In the genomic region with DNA sequence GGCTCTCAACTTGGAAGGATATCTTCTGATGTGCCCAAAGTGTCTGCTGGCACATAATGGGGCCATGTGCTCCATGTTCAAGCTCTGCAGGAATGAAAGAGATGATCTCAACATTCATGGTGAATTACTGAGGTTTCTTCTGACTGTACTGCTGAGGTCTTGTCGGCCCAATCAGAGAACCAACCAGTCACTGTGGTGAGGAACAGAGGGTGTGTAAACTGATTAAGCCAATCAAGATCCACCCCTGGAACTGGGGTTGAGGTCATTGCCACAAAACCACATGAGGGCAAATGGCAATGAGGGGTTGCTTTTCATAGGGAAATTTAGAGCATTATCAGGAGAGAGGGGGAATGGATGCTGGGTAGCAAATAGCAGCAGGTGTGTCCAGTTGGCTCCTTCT, we compare ENCODE assay signal across 27 cellular contexts.
DNase-seq lines count a peak whose midpoint lies in the region; ATAC-seq, FAIRE-seq and TF ChIP-seq lines count a peak whose summit lies in the region.
"Had no signal": no experiment of that assay in that cellular context is flagged by ENCODE, and none has a peak within 500 bp of the region (broad histone marks: within the 10 kb centered on the region; RNA-seq: fewer than 3 reads in every experiment).

No MANE protein-coding gene starts in this region.

- ATAC-seq in GM12878, result no peak
- ATAC-seq: HCT116, left cardiac atrium had no signal

- no peaks in the 10 kb centered on the region for H3K4me1 ChIP-seq in GM12878 (ENCODE audit: control insufficient read depth, insufficient read depth, low read length)
- peaks cover 9% of the 10 kb centered on the region for H3K4me1 ChIP-seq in hepatocyte (ENCODE audit: insufficient read depth)
- H3K4me1 ChIP-seq: adrenal gland, parathyroid adenoma, tibial nerve had no signal

- peak; percentile 50 for DNase-seq in activated CD4-positive, alpha-beta T cell treated with anti-CD3 and anti-CD28 coated beads, Interleukin-2, amount 10 ng/mL, durations not matched to agents 24 days and 14 days
- no peak for DNase-seq in activated CD4-positive, alpha-beta T cell treated with anti-CD3 and anti-CD28 coated beads for 4 hours
- DNase-seq in NB4 (ENCODE audit: low read depth) (peak; percentile 15), GM12878 (ENCODE audit: low read depth, low spot score) (no peak), myocyte (ENCODE audit: low read depth) (peak; percentile 82), iPS-NIHi7 (ENCODE audit: extremely low spot score) (no peak), hepatocyte (ENCODE audit: low spot score) (no peak)
- no peak for DNase-seq in activated CD4-positive, alpha-beta memory T cell treated with anti-CD3 and anti-CD28 coated beads for 36 hours
- DNase-seq: activated CD4-positive, CD25-positive, alpha-beta regulatory T cell treated with anti-CD3 and anti-CD28 coated beads, Interleukin-2, amount 50 U/mL, for 72 hours; activated naive CD4-positive, alpha-beta T cell treated with anti-CD3 and anti-CD28 coated beads for 36 hours; adrenal gland; AML-193; brain microvascular endothelial cell; CD4-positive, alpha-beta memory T cell; left cardiac atrium; mammary epithelial cell; NCI-H446 treated with DMSO at 0.1 percent for 48 hours; PC-9; SHP77; stimulated activated CD4-positive, alpha-beta T cell treated with anti-CD3 and anti-CD28 coated beads, Interleukin-1b, Interleukin-23, amount 100 ng/mL, for 48 hours had no signal

- no peak overlapping the region for H3K27ac ChIP-seq in GM12878 (ENCODE audit: control insufficient read depth, insufficient read depth)
- H3K27ac ChIP-seq in hepatocyte, result no peak overlapping the region
- H3K27ac ChIP-seq: adrenal gland, brain microvascular endothelial cell, KMS-11, parathyroid adenoma, PC-9, tibial nerve had no signal

- TF ChIP-seq EP300 in GM12878 (IDR thresholded peaks at IDR 0.05; ENCODE audit: borderline replicate concordance in 1 of 2, control insufficient read depth in 1 of 2, low read depth in 2 of 2, low read length in 2 of 2), result no peak

- H3K4me1 Mint-ChIP-seq in activated CD4-positive, alpha-beta T cell treated with anti-CD3 and anti-CD28 coated beads, Interleukin-2, amount 10 ng/mL, durations not matched to agents 24 days and 14 days, result no peaks in the 10 kb centered on the region
- no peaks in the 10 kb centered on the region for H3K4me1 Mint-ChIP-seq in activated CD4-positive, alpha-beta memory T cell treated with anti-CD3 and anti-CD28 coated beads for 36 hours (ENCODE audit: low read depth)

- RAD21 ChIA-PET in GM12878 (lab: Charles Lee; ENCODE audit: unreplicated experiment), result interaction anchor here (5.3 kb wide), 1 partner anchor 186 kb away, joined by 67 read pairs; no protein-coding TSS in a partner anchor

- H3K79me2 ChIP-seq in GM12878 (ENCODE audit: control insufficient read depth, insufficient read depth, low read length) (no peaks in the 10 kb centered on the region), hepatocyte (no peaks in the 10 kb centered on the region)
- H3K79me2 ChIP-seq: parathyroid adenoma had no signal

- peaks cover 5% of the 10 kb centered on the region for H3K27me3 Mint-ChIP-seq in activated CD4-positive, alpha-beta T cell treated with anti-CD3 and anti-CD28 coated beads, Interleukin-2, amount 10 ng/mL, durations not matched to agents 24 days and 14 days
- peaks cover 9% of the 10 kb centered on the region for H3K27me3 Mint-ChIP-seq in activated CD4-positive, alpha-beta memory T cell treated with anti-CD3 and anti-CD28 coated beads for 36 hours

- H3K9me2 ChIP-seq in hepatocyte (replicated peaks; ENCODE audit: insufficient read depth), result no peaks in the 10 kb centered on the region

- no peaks in the 10 kb centered on the region for H4K20me1 ChIP-seq in GM12878 (ENCODE audit: control insufficient read depth, insufficient read depth)
- no peaks in the 10 kb centered on the region for H4K20me1 ChIP-seq in hepatocyte (ENCODE audit: insufficient read depth, poor library complexity, severe bottlenecking)

- WGBS in GM12878 (ENCODE audit: insufficient coverage, insufficient replicate concordance, low lambda C conversion rate, missing lambda C conversion rate), result 35% methylated on average over 1 of the region's 1 CpG
- 73% methylated on average over 1 of the region's 1 CpG for WGBS in hepatocyte (ENCODE audit: low lambda C conversion rate, missing lambda C conversion rate)

- H3K9me3 Mint-ChIP-seq in activated CD4-positive, alpha-beta T cell treated with anti-CD3 and anti-CD28 coated beads, Interleukin-2, amount 10 ng/mL, durations not matched to agents 24 days and 14 days, result no peaks in the 10 kb centered on the region
- H3K9me3 Mint-ChIP-seq in activated CD4-positive, alpha-beta memory T cell treated with anti-CD3 and anti-CD28 coated beads for 36 hours, result no peaks in the 10 kb centered on the region
- H3K9me3 Mint-ChIP-seq: activated naive CD4-positive, alpha-beta T cell treated with anti-CD3 and anti-CD28 coated beads for 36 hours had no signal

- no peaks in the 10 kb centered on the region for H3K36me3 ChIP-seq in GM12878 (ENCODE audit: control insufficient read depth in 2 of 2, insufficient read depth in 2 of 2, low read length in 1 of 2)
- no peaks in the 10 kb centered on the region for H3K36me3 ChIP-seq in hepatocyte (replicated peaks; ENCODE audit: insufficient read depth, low read depth)
- H3K36me3 ChIP-seq: adrenal gland, brain microvascular endothelial cell, tibial nerve had no signal

- intact Hi-C loops in activated CD4-positive, alpha-beta T cell treated with anti-CD3 and anti-CD28 coated beads, Interleukin-2, amount 10 ng/mL, durations not matched to agents 24 days and 14 days (cut with micrococcal nuclease), result no loop called here
- intact Hi-C loops in GM12878 (cut with micrococcal nuclease; ENCODE audit: unreplicated experiment), result no loop called here
- intact Hi-C loops in activated CD4-positive, alpha-beta memory T cell treated with anti-CD3 and anti-CD28 coated beads for 36 hours (cut with micrococcal nuclease), result no loop called here

- SMC1A ChIA-PET in GM12878 (lab: Charles Lee; ENCODE audit: uncharacterized antibody, unreplicated experiment), result interaction anchor here (1.2 to 2.2 kb wide), 3 partner anchors 10 to 187 kb away, joined by 4 to 9 read pairs (median 5); no protein-coding TSS in a partner anchor

- H3K9me3 ChIP-seq in GM12878 (replicated peaks; ENCODE audit: control insufficient read depth, insufficient read depth, low read length), result no peaks in the 10 kb centered on the region
- no peaks in the 10 kb centered on the region for H3K9me3 ChIP-seq in hepatocyte (ENCODE audit: low read depth)
- H3K9me3 ChIP-seq: adrenal gland, tibial nerve had no signal

- no peak for TF ChIP-seq RAD21 in GM12878 (IDR thresholded peaks at IDR 0.05; ENCODE audit: insufficient read depth, low read depth, low read length)

- no peak for FAIRE-seq in GM12878 (lab: Jason Lieb, UNC)
- FAIRE-seq: A204.1, HTR-8/SVneo had no signal

- H3K4me3 ChIP-seq in NB4 (ENCODE audit: low read depth, low read length) (no peak overlapping the region), GM12878 (no peak overlapping the region), hepatocyte (no peak overlapping the region)
- H3K4me3 ChIP-seq: adrenal gland, PC-9, smooth muscle cell, tibial nerve had no signal

- no peaks in the 10 kb centered on the region for H3K36me3 Mint-ChIP-seq in activated CD4-positive, alpha-beta T cell treated with anti-CD3 and anti-CD28 coated beads, Interleukin-2, amount 10 ng/mL, durations not matched to agents 24 days and 14 days (ENCODE audit: low read depth)
- H3K36me3 Mint-ChIP-seq in activated CD4-positive, alpha-beta memory T cell treated with anti-CD3 and anti-CD28 coated beads for 36 hours, result no peaks in the 10 kb centered on the region
- H3K36me3 Mint-ChIP-seq: CD4-positive, alpha-beta memory T cell had no signal

- no peak overlapping the region for H3K4me3 Mint-ChIP-seq in activated CD4-positive, alpha-beta T cell treated with anti-CD3 and anti-CD28 coated beads, Interleukin-2, amount 10 ng/mL, durations not matched to agents 24 days and 14 days
- no peak overlapping the region for H3K4me3 Mint-ChIP-seq in activated CD4-positive, alpha-beta memory T cell treated with anti-CD3 and anti-CD28 coated beads for 36 hours
- H3K4me3 Mint-ChIP-seq: activated naive CD4-positive, alpha-beta T cell treated with anti-CD3 and anti-CD28 coated beads for 36 hours; CD4-positive, alpha-beta memory T cell had no signal

- CTCF ChIA-PET in GM12878 (lab: Yijun Ruan, JAX), result interaction anchor here (5.9 to 10.8 kb wide), 3 partner anchors 13 to 185 kb away, joined by 80 to 208 read pairs (median 197); partner anchors contain the start of gene RAG1
- CTCF ChIA-PET in activated CD4-positive, alpha-beta memory T cell treated with anti-CD3 and anti-CD28 coated beads for 36 hours (lab: Charles Lee), result interaction anchor here (0.6 to 10.9 kb wide), 5 partner anchors 8 to 375 kb away, joined by 3 to 208 read pairs (median 7); partner anchors contain the start of gene RAG1

- in situ Hi-C loops in GM12878 (cut with MboI), result no loop called here

- POLR2A ChIA-PET in GM12878 (lab: Charles Lee), result no interaction called here
- POLR2A ChIA-PET in activated CD4-positive, alpha-beta memory T cell treated with anti-CD3 and anti-CD28 coated beads for 36 hours (lab: Charles Lee), result no interaction called here

- H3K9ac ChIP-seq in GM12878 (ENCODE audit: control insufficient read depth, insufficient read depth, low read length), result no peak overlapping the region
- H3K9ac ChIP-seq: KMS-11, parathyroid adenoma had no signal

- TF ChIP-seq POLR2A in NB4 (IDR thresholded peaks at IDR 0.05; ENCODE audit: extremely low read depth, insufficient read length) (no peak), GM12878 (IDR thresholded peaks at IDR 0.05; ENCODE audit: low read depth, low read length) (no peak)

- TF ChIP-seq CTCF in NB4 (IDR thresholded peaks at IDR 0.05; ENCODE audit: low read depth, low read length), result no peak
- no peak for TF ChIP-seq CTCF in GM12878 (IDR thresholded peaks at IDR 0.05 in 2 of 3, conservative IDR thresholded peaks at IDR 0.05 in 1 of 3; ENCODE audit: control insufficient read depth in 2 of 3, extremely low read depth in 1 of 3, insufficient read depth in 1 of 3, low read depth in 3 of 3, low read length in 3 of 3)
- TF ChIP-seq CTCF in hepatocyte (IDR thresholded peaks at IDR 0.05; ENCODE audit: poor library complexity), result no peak

- H2AFZ ChIP-seq in GM12878 (ENCODE audit: control insufficient read depth, low read depth, low read length), result no peak overlapping the region
- no peak overlapping the region for H2AFZ ChIP-seq in hepatocyte
- H2AFZ ChIP-seq: parathyroid adenoma, PC-9 had no signal

- BruUV-seq in GM12878 (replicated peaks; lab: Mats Ljungman, UMichigan), result no TSS peak

- no peaks in the 10 kb centered on the region for H3K27me3 ChIP-seq in GM12878 (replicated peaks in 1 of 2; ENCODE audit: control insufficient read depth in 2 of 2, insufficient read depth in 2 of 2, low read length in 1 of 2)
- no peaks in the 10 kb centered on the region for H3K27me3 ChIP-seq in hepatocyte
- H3K27me3 ChIP-seq: adrenal gland, brain microvascular endothelial cell, tibial nerve had no signal

- H3K27ac Mint-ChIP-seq in activated CD4-positive, alpha-beta T cell treated with anti-CD3 and anti-CD28 coated beads, Interleukin-2, amount 10 ng/mL, durations not matched to agents 24 days and 14 days, result no peak overlapping the region
- no peak overlapping the region for H3K27ac Mint-ChIP-seq in activated CD4-positive, alpha-beta memory T cell treated with anti-CD3 and anti-CD28 coated beads for 36 hours
- H3K27ac Mint-ChIP-seq: activated naive CD4-positive, alpha-beta T cell treated with anti-CD3 and anti-CD28 coated beads for 36 hours; CD4-positive, alpha-beta memory T cell had no signal

- no peak overlapping the region for H3K4me2 ChIP-seq in GM12878 (ENCODE audit: control insufficient read depth, insufficient read depth)
- H3K4me2 ChIP-seq in hepatocyte, result no peak overlapping the region
- H3K4me2 ChIP-seq: KMS-11, PC-9, smooth muscle cell had no signal

Comparison
In these comparisons a context has a peak if more than half of its experiments do, and no peak if none do; other contexts are left out.
1. DNase-seq: peak in activated CD4-positive, alpha-beta T cell treated with anti-CD3 and anti-CD28 coated beads, Interleukin-2, amount 10 ng/mL, durations not matched to agents 24 days and 14 days (single experiment), NB4 (single experiment) and myocyte (single experiment); none in activated CD4-positive, alpha-beta T cell treated with anti-CD3 and anti-CD28 coated beads for 4 hours (0 of 2), GM12878 (single experiment), activated CD4-positive, alpha-beta memory T cell treated with anti-CD3 and anti-CD28 coated beads for 36 hours (single experiment), iPS-NIHi7 (single experiment) and hepatocyte (single experiment).